Comparison of ENCODE assay signal across 1 cellular context in genomic region chr2:208657468-208657867, GRCh38.
TF ChIP-seq lines count a peak whose summit lies in the region.

No MANE protein-coding gene starts in this region.

TF ChIP-seq in SK-N-SH, 30 proteins besides CTCF, POLR2A, EP300 and RAD21 (continued from another document):
- no peak for TF ChIP-seq EZH2phosphoT487 (IDR thresholded peaks at IDR 0.05; ENCODE audit: borderline replicate concordance, low read depth)
